In the genomic region with DNA sequence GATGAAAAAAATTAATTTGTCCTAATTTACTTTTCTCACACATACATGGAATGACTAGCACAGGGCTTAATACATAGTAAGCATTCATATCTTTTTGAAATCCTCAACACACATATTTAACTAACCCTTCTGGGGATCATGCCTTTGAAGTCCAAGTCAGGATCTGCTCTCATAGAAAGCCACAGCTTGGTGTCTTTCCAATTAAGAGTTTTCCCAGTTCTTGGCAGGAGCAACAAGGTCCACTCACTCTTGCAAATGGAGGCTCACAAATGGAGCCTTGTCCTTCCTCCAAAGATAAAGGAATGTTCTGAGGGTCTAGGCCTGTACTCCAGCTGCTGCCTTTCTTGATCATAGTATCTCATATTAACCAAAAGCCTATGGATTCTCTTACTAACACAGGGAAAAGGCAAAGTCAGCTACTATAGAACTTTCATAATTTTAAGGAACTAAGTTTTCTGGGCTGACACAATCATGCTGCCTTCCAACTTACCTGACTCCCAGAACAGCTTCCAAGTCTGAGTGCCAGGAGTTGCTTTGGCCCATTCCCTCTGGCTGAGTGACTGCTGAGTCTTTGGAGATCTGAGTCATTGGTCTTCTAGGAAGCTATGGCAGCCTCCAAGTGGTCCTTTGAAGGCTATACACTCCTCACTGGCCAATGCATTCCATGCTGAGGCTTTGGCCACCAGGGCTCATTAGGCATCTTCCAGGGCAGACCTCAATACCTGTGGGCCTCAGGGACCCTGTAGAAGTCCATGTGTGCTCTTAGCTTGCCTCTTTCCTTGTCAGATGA, we compare ENCODE assay signal across 20 cellular contexts. TPM values are rescaled to one million over a fixed set of nuclear protein-coding genes. Genes with fewer than 3 reads are reported as not detected.
DNase-seq lines count a peak whose midpoint lies in the region; ATAC-seq and TF ChIP-seq lines count a peak whose summit lies in the region.
"Had no signal": no experiment of that assay in that cellular context is flagged by ENCODE, and none has a peak within 500 bp of the region (broad histone marks: within the 10 kb centered on the region; RNA-seq: fewer than 3 reads in every experiment).

No MANE protein-coding gene starts in this region.

- H3K27ac ChIP-seq in GM23248, result no peak overlapping the region
- H3K27ac ChIP-seq in RWPE2 (ENCODE audit: poor library complexity, severe bottlenecking), result no peak overlapping the region
- H3K27ac ChIP-seq in testis, result no peak overlapping the region
- H3K27ac ChIP-seq: A549 had no signal

- H3K4me1 Mint-ChIP-seq in natural killer cell, result no peaks in the 10 kb centered on the region
- H3K4me1 Mint-ChIP-seq: CD14-positive monocyte, H9, IgD-negative memory B cell had no signal

- no peak overlapping the region for H3K4me3 ChIP-seq in AG10803 (ENCODE audit: low read length)
- H3K4me3 ChIP-seq in GM23248, result no peak overlapping the region
- no peak overlapping the region for H3K4me3 ChIP-seq in RWPE2 (ENCODE audit: severe bottlenecking)
- H3K4me3 ChIP-seq in testis, result no peak overlapping the region
- H3K4me3 ChIP-seq: A549 had no signal

- no peaks in the 10 kb centered on the region for H3K79me2 ChIP-seq in GM23248 (ENCODE audit: insufficient read depth)

- H4K20me1 ChIP-seq in GM23248 (ENCODE audit: insufficient read depth), result no peaks in the 10 kb centered on the region

- no peak overlapping the region for H2AFZ ChIP-seq in GM23248

- ATAC-seq in RWPE2 (ENCODE audit: low read depth) (peak; percentile 33; the same call in 2 of the 3 replicates), natural killer cell (no peak)
- ATAC-seq: SK-N-SH treated with all-trans-retinoic acid at 6 μM for 48 hours had no signal

- no peaks in the 10 kb centered on the region for H3K4me1 ChIP-seq in GM23248 (ENCODE audit: insufficient read depth)
- no peaks in the 10 kb centered on the region for H3K4me1 ChIP-seq in RWPE2 (ENCODE audit: insufficient read depth, poor library complexity, severe bottlenecking)
- no peaks in the 10 kb centered on the region for H3K4me1 ChIP-seq in testis
- H3K4me1 ChIP-seq: A549 had no signal

- DNase-seq in AG10803 (ENCODE audit: low read depth), result peak; percentile 27
- DNase-seq in GM23248, result peak; percentile 41
- no peak for DNase-seq in RWPE2 (ENCODE audit: low spot score)
- peak; percentile 62 for DNase-seq in fibroblast of peridontal ligament (ENCODE audit: extremely low read depth)
- DNase-seq in Kasumi-1 (lab: John Stamatoyannopoulos, UW), result no peak
- no peak for DNase-seq in natural killer cell
- no peak for DNase-seq in superior temporal gyrus (ENCODE audit: extremely low spot score)
- DNase-seq in testis, result no peak
- DNase-seq: AML-193, COR-L47, H9, NCI-H1048, NCI-H1436 treated with DMSO at 0.1 percent for 48 hours, NCI-H2081 treated with DMSO at 0.1 percent for 48 hours, NCI-H510A treated with DMSO at 0.1 percent for 48 hours, SHP77 treated with DMSO at 0.1 percent for 48 hours had no signal

- H3F3A ChIP-seq in GM23248 (ENCODE audit: insufficient read depth), result no peaks in the 10 kb centered on the region

- H3K36me3 ChIP-seq in GM23248 (ENCODE audit: low read depth) (no peaks in the 10 kb centered on the region), RWPE2 (ENCODE audit: low read depth) (no peaks in the 10 kb centered on the region), testis (ENCODE audit: low read depth, missing control alignments) (no peaks in the 10 kb centered on the region)

- H3K9me3 Mint-ChIP-seq in natural killer cell, result no peaks in the 10 kb centered on the region
- H3K9me3 Mint-ChIP-seq: H9, IgD-negative memory B cell had no signal

- no peaks in the 10 kb centered on the region for H3K9me2 ChIP-seq in GM23248 (ENCODE audit: insufficient read depth)

- intact Hi-C loops in natural killer cell (cut with micrococcal nuclease) (no loop called here), testis (cut with DNase I; ENCODE audit: low total_unique reads) (no loop called here)

- H3K9ac ChIP-seq in GM23248, result no peak overlapping the region

- H3K36me3 Mint-ChIP-seq in natural killer cell, result no peaks in the 10 kb centered on the region
- H3K36me3 Mint-ChIP-seq: CD14-positive monocyte, IgD-negative memory B cell had no signal

- no peak for TF ChIP-seq POLR2A in testis (IDR thresholded peaks at IDR 0.05)

- in situ Hi-C loops in GM23248 (cut with MboI), result no loop called here

- H3K4me2 ChIP-seq in GM23248 (ENCODE audit: unreplicated experiment), result no peak overlapping the region
- H3K4me2 ChIP-seq: A549 had no signal

- TF ChIP-seq CTCF in AG10803 (conservative IDR thresholded peaks at IDR 0.05; ENCODE audit: low read length), result no peak
- no peak for TF ChIP-seq CTCF in RWPE2 (IDR thresholded peaks at IDR 0.05; ENCODE audit: poor library complexity, severe bottlenecking)
- TF ChIP-seq CTCF in natural killer cell (IDR thresholded peaks at IDR 0.05), result no peak
- TF ChIP-seq CTCF in testis (IDR thresholded peaks at IDR 0.05), result no peak

- no peak overlapping the region for H3K27ac Mint-ChIP-seq in natural killer cell
- H3K27ac Mint-ChIP-seq: CD14-positive monocyte, H9, IgD-negative memory B cell had no signal

- H3K9me3 ChIP-seq in GM23248 (ENCODE audit: low read depth), result no peaks in the 10 kb centered on the region
- no peaks in the 10 kb centered on the region for H3K9me3 ChIP-seq in RWPE2 (ENCODE audit: severe bottlenecking)
- no peaks in the 10 kb centered on the region for H3K9me3 ChIP-seq in testis
- H3K9me3 ChIP-seq: A549 had no signal

- H3K27me3 ChIP-seq in GM23248 (replicated peaks; ENCODE audit: insufficient read depth) (no peaks in the 10 kb centered on the region), RWPE2 (ENCODE audit: insufficient read depth, poor library complexity, severe bottlenecking) (no peaks in the 10 kb centered on the region), testis (no peaks in the 10 kb centered on the region)

- peaks cover 0 to 3% of the 10 kb centered on the region in 2 donors for H3K27me3 Mint-ChIP-seq in natural killer cell (ENCODE audit: low read depth in 2 of 2)

- no peak overlapping the region for H3K4me3 Mint-ChIP-seq in natural killer cell
- H3K4me3 Mint-ChIP-seq: CD14-positive monocyte, H9, IgD-negative memory B cell had no signal

RNA-seq across cellular contexts. Expression of a gene that starts 25.8 kb away (rescaled TPM):
- 71.5 and 95.0 TPM in 2 replicates for total RNA-seq in GM23248 (2014; rRNA removed; shearing (Covaris generic))
- 232 and 246 TPM in 2 replicates for polyA plus RNA-seq in GM23248 (2016; fragmentation: Nextera tagmentation; extraction: Ambion mirVana)
- total RNA-seq in natural killer cell, result 100 to 1,000 TPM in 1 of 3 donors, 10 to 100 TPM in 2; 70.7 to 101 (median 81.4) TPM
- total RNA-seq in testis, result 100 to 1,000 TPM; 138 to 186 TPM
- 86.1 TPM for polyA plus RNA-seq in testis (ENCODE audit: insufficient read depth, low read depth, low replicate concordance)

RNA-seq across cellular contexts. Expression of a gene that starts 43.0 kb away (rescaled TPM):
- total RNA-seq in GM23248 (2014; rRNA removed; shearing (Covaris generic)), result 25.7 and 31.8 TPM in 2 replicates
- polyA plus RNA-seq in GM23248 (2016; fragmentation: Nextera tagmentation; extraction: Ambion mirVana) (14.2 and 14.5 TPM in 2 replicates), testis (ENCODE audit: insufficient read depth, low read depth, low replicate concordance) (31.5 TPM)
- total RNA-seq in natural killer cell (10 to 100 TPM; 68.2 to 82.3 (median 69.1) TPM), testis (100 to 1,000 TPM; 116 to 125 TPM)

Comparison
In these comparisons a context has a peak if more than half of its experiments do, and no peak if none do; other contexts are left out.
1. DNase-seq: peak in AG10803 (single experiment), GM23248 (single experiment) and fibroblast of peridontal ligament (single experiment); none in RWPE2 (single experiment), Kasumi-1 (0 of 2), natural killer cell (single experiment), superior temporal gyrus (single experiment) and testis (single experiment).